ENCODE assay signal across 1 cellular context in the genomic region with DNA sequence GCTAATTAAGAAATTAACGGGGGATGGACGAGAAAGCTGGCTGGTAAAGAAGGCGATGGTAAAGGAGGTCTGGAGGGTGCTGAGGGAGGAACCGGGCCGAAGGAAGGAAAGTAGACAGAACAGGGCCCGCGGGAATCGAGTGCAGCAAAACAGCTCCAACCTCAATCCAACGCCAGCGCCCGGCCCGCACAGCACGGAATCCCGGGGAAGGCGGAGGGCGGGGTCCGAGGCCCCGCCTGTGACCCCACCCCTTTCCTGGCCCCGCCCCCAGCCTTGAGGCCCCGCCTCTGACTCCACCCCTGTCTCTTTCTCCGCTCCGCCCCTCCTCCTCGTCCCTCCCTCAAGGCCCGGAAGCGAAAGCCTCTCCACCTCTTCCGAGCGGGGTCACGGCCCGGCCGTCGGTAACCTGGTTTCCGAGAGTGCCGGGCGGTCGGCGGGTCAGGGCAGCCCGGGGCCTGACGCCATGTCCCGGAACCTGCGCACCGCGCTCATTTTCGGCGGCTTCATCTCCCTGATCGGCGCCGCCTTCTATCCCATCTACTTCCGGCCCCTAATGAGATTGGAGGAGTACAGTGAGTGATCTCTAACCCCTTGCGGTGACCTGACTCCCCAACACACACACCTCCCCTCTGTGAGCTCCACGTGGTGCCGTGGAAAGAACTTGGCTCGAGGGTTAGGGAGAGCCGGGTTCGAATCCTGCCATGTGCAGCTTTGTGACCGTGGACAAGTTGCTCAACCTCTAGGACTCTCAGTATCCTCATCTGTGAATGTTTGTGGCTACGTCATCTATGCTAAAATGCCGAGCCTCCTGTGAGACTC.
TF ChIP-seq lines count a peak whose summit lies in the region.

SMIM20 (plus strand) TSS at position 370 of the 819 bp plus-strand sequence; CDS start at position 464, 94 bp downstream.

TF ChIP-seq in HEK293, 187 proteins besides CTCF, POLR2A, EP300 and RAD21 (continued from another document):
- TF ChIP-seq, protein P1, sequence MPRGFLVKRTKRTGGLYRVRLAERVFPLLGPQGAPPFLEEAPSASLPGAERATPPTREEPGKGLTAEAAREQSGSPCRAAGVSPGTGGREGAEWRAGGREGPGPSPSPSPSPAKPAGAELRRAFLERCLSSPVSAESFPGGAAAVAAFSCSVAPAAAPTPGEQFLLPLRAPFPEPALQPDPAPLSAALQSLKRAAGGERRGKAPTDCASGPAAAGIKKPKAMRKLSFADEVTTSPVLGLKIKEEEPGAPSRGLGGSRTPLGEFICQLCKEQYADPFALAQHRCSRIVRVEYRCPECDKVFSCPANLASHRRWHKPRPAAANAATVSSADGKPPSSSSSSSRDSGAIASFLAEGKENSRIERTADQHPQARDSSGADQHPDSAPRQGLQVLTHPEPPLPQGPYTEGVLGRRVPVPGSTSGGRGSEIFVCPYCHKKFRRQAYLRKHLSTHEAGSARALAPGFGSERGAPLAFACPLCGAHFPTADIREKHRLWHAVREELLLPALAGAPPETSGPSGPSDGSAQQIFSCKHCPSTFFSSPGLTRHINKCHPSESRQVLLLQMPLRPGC (tag by site-specific recombination; IDR thresholded peaks at IDR 0.05): no peak
- TF ChIP-seq ZFP69B (tag by site-specific recombination; IDR thresholded peaks at IDR 0.05): 0 out of 2 replicates have a peak, but pooled peaks have one; percentile 33
- TF ChIP-seq PRDM10 (tag by site-specific recombination; IDR thresholded peaks at IDR 0.05): peak; percentile 51; the same call in 1 of the 2 replicates
- TF ChIP-seq ZNF423 (tag by site-specific recombination; IDR thresholded peaks at IDR 0.05): no peak
- TF ChIP-seq ZNF416 (tag by site-specific recombination; IDR thresholded peaks at IDR 0.05): no peak
- no peak for TF ChIP-seq ZNF223 (tag by site-specific recombination; IDR thresholded peaks at IDR 0.05)
- no peak for TF ChIP-seq ZNF677 (tag by site-specific recombination; IDR thresholded peaks at IDR 0.05)
- TF ChIP-seq, protein P2, sequence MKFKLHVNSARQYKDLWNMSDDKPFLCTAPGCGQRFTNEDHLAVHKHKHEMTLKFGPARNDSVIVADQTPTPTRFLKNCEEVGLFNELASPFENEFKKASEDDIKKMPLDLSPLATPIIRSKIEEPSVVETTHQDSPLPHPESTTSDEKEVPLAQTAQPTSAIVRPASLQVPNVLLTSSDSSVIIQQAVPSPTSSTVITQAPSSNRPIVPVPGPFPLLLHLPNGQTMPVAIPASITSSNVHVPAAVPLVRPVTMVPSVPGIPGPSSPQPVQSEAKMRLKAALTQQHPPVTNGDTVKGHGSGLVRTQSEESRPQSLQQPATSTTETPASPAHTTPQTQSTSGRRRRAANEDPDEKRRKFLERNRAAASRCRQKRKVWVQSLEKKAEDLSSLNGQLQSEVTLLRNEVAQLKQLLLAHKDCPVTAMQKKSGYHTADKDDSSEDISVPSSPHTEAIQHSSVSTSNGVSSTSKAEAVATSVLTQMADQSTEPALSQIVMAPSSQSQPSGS (tag by site-specific recombination; IDR thresholded peaks at IDR 0.05; ENCODE audit: low read depth): peak; percentile 88
- peak; percentile 27; the same call in 1 of the 2 replicates for TF ChIP-seq ZBTB21 (tag by site-specific recombination; IDR thresholded peaks at IDR 0.05)
- no peak for TF ChIP-seq ZNF561 (tag by site-specific recombination; IDR thresholded peaks at IDR 0.05; ENCODE audit: borderline replicate concordance)
- TF ChIP-seq KLF9 (tag by site-specific recombination; IDR thresholded peaks at IDR 0.05; ENCODE audit: low read depth): peak; percentile 37; the same call in 1 of the 2 replicates
- TF ChIP-seq ZBTB11 (tag by site-specific recombination; conservative IDR thresholded peaks at IDR 0.05; ENCODE audit: low read depth): peak; percentile 92
